In genomic region chr10:27474741-27475140, GRCh38 we compare ENCODE assay signal across 19 cellular contexts. TPM values are rescaled to one million over a fixed set of nuclear protein-coding genes. Genes with fewer than 3 reads are reported as not detected.
A peak's percentile ranks its signal among the peaks of the same experiment; 100 is the strongest.
DNase-seq lines count a peak whose midpoint lies in the region; ATAC-seq and TF ChIP-seq lines count a peak whose summit lies in the region.
"Had no signal": no experiment of that assay in that cellular context is flagged by ENCODE, and none has a peak within 500 bp of the region (broad histone marks: within the 10 kb centered on the region; RNA-seq: fewer than 3 reads in every experiment).

No MANE protein-coding gene starts in this region.

- POLR2A ChIA-PET in MCF 10A (lab: Yijun Ruan, JAX) = interaction anchor here (0.6 to 3.8 kb wide), 4 partner anchors 9 to 86 kb away, joined by 3 to 24 read pairs (median 11); partner anchors contain the start of gene RAB18

- H3K36me3 ChIP-seq in breast epithelium = no peaks in the 10 kb centered on the region
- no peaks in the 10 kb centered on the region for H3K36me3 ChIP-seq in vagina
- H3K36me3 ChIP-seq in H7 (replicated peaks; ENCODE audit: control insufficient read depth, insufficient read depth, low read length) = no peaks in the 10 kb centered on the region

- H3K9me3 ChIP-seq in breast epithelium = no peaks in the 10 kb centered on the region
- H3K9me3 ChIP-seq in vagina = no peaks in the 10 kb centered on the region
- H3K9me3 ChIP-seq: SK-N-SH had no signal

- no peak overlapping the region for H3K4me3 Mint-ChIP-seq in MCF 10A (ENCODE audit: unreplicated experiment)
- H3K4me3 Mint-ChIP-seq: CD4-positive, alpha-beta memory T cell; HFFc6 had no signal

- no peaks in the 10 kb centered on the region for H3K27me3 Mint-ChIP-seq in MCF 10A (ENCODE audit: insufficient read depth, unreplicated experiment)

- intact Hi-C loops in MCF 10A (cut with micrococcal nuclease) = no loop called here
- intact Hi-C loops in breast epithelium (cut with DNase I; ENCODE audit: low total_unique reads) = no loop called here
- intact Hi-C loops in vagina (cut with DNase I) = no loop called here

- H3K27me3 ChIP-seq in breast epithelium (no peaks in the 10 kb centered on the region), foreskin keratinocyte (no peaks in the 10 kb centered on the region), vagina (no peaks in the 10 kb centered on the region), H7 (ENCODE audit: control insufficient read depth, insufficient read depth, low read length) (no peaks in the 10 kb centered on the region)

- H3K27ac ChIP-seq in breast epithelium = no peak overlapping the region
- H3K27ac ChIP-seq in epithelial cell of prostate = peak overlapping the region; percentile 93
- H3K27ac ChIP-seq in foreskin keratinocyte = peak overlapping the region; percentile 76
- H3K27ac ChIP-seq in vagina = peak overlapping the region; percentile 30
- H3K27ac ChIP-seq: KMS-11 had no signal

- no TSS peak for BruUV-seq in MCF 10A (replicated peaks; lab: Mats Ljungman, UMichigan)

- H3K4me1 ChIP-seq in breast epithelium (no peaks in the 10 kb centered on the region), foreskin keratinocyte (peaks cover 37% of the 10 kb centered on the region), vagina (peaks cover 10% of the 10 kb centered on the region)

- ATAC-seq in foreskin keratinocyte = peak; percentile 73

- TF ChIP-seq POLR2A in breast epithelium (IDR thresholded peaks at IDR 0.05) = no peak
- no peak for TF ChIP-seq POLR2A in vagina (IDR thresholded peaks at IDR 0.05)

- CTCF ChIA-PET in MCF 10A (lab: Yijun Ruan, JAX) = interaction anchor here (0.7 to 1.2 kb wide), 3 partner anchors 27 to 45 kb away, joined by 3 to 5 read pairs (median 4); no protein-coding TSS in a partner anchor

- peaks cover 12% of the 10 kb centered on the region for H3K4me1 Mint-ChIP-seq in MCF 10A (ENCODE audit: insufficient read depth, unreplicated experiment)
- H3K4me1 Mint-ChIP-seq: CD4-positive, alpha-beta memory T cell had no signal

- H3K9me3 Mint-ChIP-seq in MCF 10A (ENCODE audit: unreplicated experiment) = no peaks in the 10 kb centered on the region
- H3K9me3 Mint-ChIP-seq: HFFc6 had no signal

- TF ChIP-seq CTCF in MCF 10A (IDR thresholded peaks at IDR 0.05; ENCODE audit: unreplicated experiment) (no peak), breast epithelium (IDR thresholded peaks at IDR 0.05) (no peak), foreskin keratinocyte (conservative IDR thresholded peaks at IDR 0.05) (peak; percentile 14), vagina (IDR thresholded peaks at IDR 0.05) (no peak)

- H3K36me3 Mint-ChIP-seq in MCF 10A (ENCODE audit: insufficient read depth, unreplicated experiment) = peaks cover 7% of the 10 kb centered on the region
- H3K36me3 Mint-ChIP-seq: CD4-positive, alpha-beta memory T cell had no signal

- DNase-seq in MCF 10A (ENCODE audit: unreplicated experiment) = peak; percentile 63
- no peak for DNase-seq in breast epithelium (ENCODE audit: low spot score in 2 of 2)
- DNase-seq in epithelial cell of prostate (ENCODE audit: low read depth, low spot score) = peak; percentile 46
- peak; percentile 74 to 88 for DNase-seq in foreskin keratinocyte
- DNase-seq in vagina (ENCODE audit: extremely low spot score in 2 of 2) = no peak
- no peak for DNase-seq in NCI-H82 (lab: John Stamatoyannopoulos, UW)
- no peak for DNase-seq in H7
- DNase-seq in stimulated activated CD4-positive, alpha-beta T cell treated with anti-CD3 and anti-CD28 coated beads, Interleukin-4, amount 100 ng/mL, for 24 hours = no peak
- DNase-seq: 8988T; CD4-positive, alpha-beta memory T cell; DMS153; HFFc6; NCI-H1092 treated with DMSO at 0.1 percent for 48 hours; NCI-H146; NCI-H2081 treated with DMSO at 0.1 percent for 48 hours; NK-92 treated with Interleukin-12 subunit alpha and Interleukin-12 subunit beta, amount 100 ng/mL, for 24 hours; SHP77; SK-N-SH had no signal

- peak overlapping the region; percentile 80 for H3K27ac Mint-ChIP-seq in MCF 10A (ENCODE audit: low read depth, unreplicated experiment)
- H3K27ac Mint-ChIP-seq: CD4-positive, alpha-beta memory T cell; HFFc6 had no signal

- H3K4me3 ChIP-seq in breast epithelium (no peak overlapping the region), vagina (no peak overlapping the region), H7 (ENCODE audit: insufficient read depth, low read depth, low read length) (no peak overlapping the region)

RNA-seq across cellular contexts. Expression of gene RAB18, which starts 29.4 kb away (rescaled TPM):
- total RNA-seq in MCF 10A (2022) (126 and 129 TPM in 2 replicates), breast epithelium (10 to 100 TPM; 40.3 to 68.6 (median 43.4) TPM), foreskin keratinocyte (86.7 and 89.4 TPM in 2 replicates), vagina (34.9 TPM)
- 59.9 and 70.2 TPM in 2 replicates for polyA plus RNA-seq in foreskin keratinocyte
- total RNA-seq in H7 (2014; rRNA removed; shearing (Covaris generic)) = 33.3 and 35.3 TPM in 2 replicates

Comparison
In these comparisons a context has a peak if more than half of its experiments do, and no peak if none do; other contexts are left out.
1. DNase-seq: peak in MCF 10A (single experiment), epithelial cell of prostate (single experiment) and foreskin keratinocyte (2 of 2); none in breast epithelium (0 of 2), vagina (0 of 2), NCI-H82 (single experiment), H7 (single experiment) and stimulated activated CD4-positive, alpha-beta T cell treated with anti-CD3 and anti-CD28 coated beads, Interleukin-4, amount 100 ng/mL, for 24 hours (single experiment).
2. H3K27ac ChIP-seq: peak in epithelial cell of prostate (single experiment), foreskin keratinocyte (single experiment) and vagina (single experiment); none in breast epithelium (0 of 2).